10 cellular contexts compared by ENCODE assay signal in the genomic region with DNA sequence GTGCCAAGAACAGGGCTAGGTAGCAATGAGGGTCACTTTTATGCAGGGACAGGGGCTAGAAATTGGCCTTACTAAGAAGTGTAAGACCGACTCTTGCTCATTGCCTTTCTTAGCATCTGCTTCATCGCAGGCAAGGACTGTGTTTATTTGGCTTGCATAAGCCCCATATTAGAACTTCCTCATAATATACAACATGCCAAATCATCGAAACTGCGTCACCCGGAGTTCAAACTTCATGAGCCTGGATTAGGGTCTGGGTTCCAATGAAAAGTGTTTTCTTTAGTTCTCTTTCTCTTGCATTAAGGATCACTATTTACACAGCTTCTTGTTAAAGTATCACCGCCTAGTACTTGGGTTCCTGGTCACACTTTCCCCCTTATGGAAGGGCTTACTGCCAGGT. TPM values are rescaled to one million over a fixed set of nuclear protein-coding genes. Genes with fewer than 3 reads are reported as not detected.
DNase-seq lines count a peak whose midpoint lies in the region; ATAC-seq, FAIRE-seq and TF ChIP-seq lines count a peak whose summit lies in the region.
"Had no signal": no experiment of that assay in that cellular context is flagged by ENCODE, and none has a peak within 500 bp of the region (broad histone marks: within the 10 kb centered on the region; RNA-seq: fewer than 3 reads in every experiment).

No MANE protein-coding gene starts in this region.

- ATAC-seq in gastrocnemius medialis (no peak), HG03159 (IDR thresholded peaks at IDR 0.05; ENCODE audit: unreplicated experiment) (no peak)

- H3K9me3 ChIP-seq in OCI-LY1 (ENCODE audit: low read length): no peaks in the 10 kb centered on the region
- no peaks in the 10 kb centered on the region for H3K9me3 ChIP-seq in endocrine pancreas (ENCODE audit: control insufficient read depth, low read length)
- H3K9me3 ChIP-seq in gastrocnemius medialis: no peaks in the 10 kb centered on the region

- intact Hi-C loops in gastrocnemius medialis (cut with DNase I; ENCODE audit: low total_unique reads): loop anchor here (2.0 to 5.0 kb wide), 2 partner anchors 114 to 870 kb away; a partner anchor contains a TSS

- H2AFZ ChIP-seq in OCI-LY1 (ENCODE audit: low read length): peak overlapping the region; percentile 25

- peak; percentile 63 for FAIRE-seq in GM12892 (lab: Jason Lieb, UNC)
- FAIRE-seq: colon had no signal

- no peak for TF ChIP-seq POLR2A in GM12892 (IDR thresholded peaks at IDR 0.05; ENCODE audit: low read depth, low read length)
- TF ChIP-seq POLR2A in gastrocnemius medialis (IDR thresholded peaks at IDR 0.05): no peak

- H3K27ac ChIP-seq in OCI-LY1 (ENCODE audit: low read depth, low read length, poor library complexity, severe bottlenecking) (no peak overlapping the region), gastrocnemius medialis (peak overlapping the region; percentile 91 to 99 (median 97))

- DNase-seq in GM12892 (ENCODE audit: insufficient read length) (no peak), gastrocnemius medialis (no peak), GM19238 (ENCODE audit: insufficient read length, low spot score) (no peak)
- DNase-seq in stimulated activated CD4-positive, alpha-beta T cell treated with anti-CD3 and anti-CD28 coated beads, Interleukin-12 subunit alpha, Interleukin-12 subunit beta, amount 100 ng/mL, for 4 hours: no peak
- no peak for DNase-seq in central memory CD4-positive, alpha-beta T cell
- DNase-seq: T1000 had no signal

- H3K79me2 ChIP-seq in OCI-LY1 (ENCODE audit: insufficient read depth, low read length): no peaks in the 10 kb centered on the region

- H3K9me2 ChIP-seq in OCI-LY1 (ENCODE audit: low read depth, low read length): no peaks in the 10 kb centered on the region

- H4K20me1 ChIP-seq in OCI-LY1 (ENCODE audit: insufficient read depth, low read length): no peaks in the 10 kb centered on the region

- peak overlapping the region; percentile 87 for H3K4me2 ChIP-seq in OCI-LY1 (ENCODE audit: low read length)

- in situ Hi-C loops in gastrocnemius medialis (cut with MboI; ENCODE audit: low sequenced_read_pairs in 4 of 4): loop anchor here in 1 of 4 donors (25.0 kb wide), 1 partner anchor 746 kb away; no protein-coding TSS in a partner anchor

- H3K9ac ChIP-seq in OCI-LY1 (ENCODE audit: low read length) (peak overlapping the region; percentile 80; the same call in 1 of the 2 replicates), endocrine pancreas (ENCODE audit: control insufficient read depth, insufficient read depth, low read length) (no peak overlapping the region)

- no peaks in the 10 kb centered on the region for H3K36me3 ChIP-seq in OCI-LY1 (ENCODE audit: insufficient read depth, low read length)
- H3K36me3 ChIP-seq in endocrine pancreas (ENCODE audit: control insufficient read depth, insufficient read depth, low read length): no peaks in the 10 kb centered on the region
- no peaks in the 10 kb centered on the region for H3K36me3 ChIP-seq in gastrocnemius medialis

- H3F3A ChIP-seq in OCI-LY1 (ENCODE audit: insufficient read depth, low read length): no peaks in the 10 kb centered on the region

- H3K4me3 ChIP-seq in OCI-LY1 (ENCODE audit: low read depth, low read length, poor library complexity, severe bottlenecking): peak overlapping the region; percentile 80
- peak overlapping the region; percentile 84 for H3K4me3 ChIP-seq in endocrine pancreas (ENCODE audit: control insufficient read depth, insufficient read depth, low read length)
- no peak overlapping the region for H3K4me3 ChIP-seq in gastrocnemius medialis

- H3K4me1 ChIP-seq in OCI-LY1 (ENCODE audit: insufficient read depth, low read length, severe bottlenecking) (peaks cover 19% of the 10 kb centered on the region), endocrine pancreas (ENCODE audit: control insufficient read depth, insufficient read depth, low read length) (peaks cover 13% of the 10 kb centered on the region), gastrocnemius medialis (peaks cover 37 to 52% of the 10 kb centered on the region in 2 donors)

- TF ChIP-seq CTCF in OCI-LY1 (IDR thresholded peaks at IDR 0.05; ENCODE audit: low read length) (no peak), gastrocnemius medialis (IDR thresholded peaks at IDR 0.05 in 4 of 5, conservative IDR thresholded peaks at IDR 0.05 in 1 of 5) (no peak)

- H3K27me3 ChIP-seq in OCI-LY1 (ENCODE audit: insufficient read depth, low read length) (no peaks in the 10 kb centered on the region), endocrine pancreas (ENCODE audit: control insufficient read depth, insufficient read depth, low read length) (no peaks in the 10 kb centered on the region), gastrocnemius medialis (no peaks in the 10 kb centered on the region)

RNA-seq across cellular contexts. Expression of a gene that starts 1.0 kb away (rescaled TPM):
- 19.6 TPM for polyA plus RNA-seq in GM12892 (2012; ENCODE audit: missing spikeins)
- 10 to 100 TPM; 29.4 to 36.6 (median 35.8) TPM for total RNA-seq in gastrocnemius medialis

Comparison
In these comparisons a context has a peak if more than half of its experiments do, and no peak if none do; other contexts are left out.
1. H3K4me3 ChIP-seq: peak in OCI-LY1 (single experiment) and endocrine pancreas (single experiment); none in gastrocnemius medialis (0 of 4).